ENCODE assay signal across 10 cellular contexts in the genomic region with DNA sequence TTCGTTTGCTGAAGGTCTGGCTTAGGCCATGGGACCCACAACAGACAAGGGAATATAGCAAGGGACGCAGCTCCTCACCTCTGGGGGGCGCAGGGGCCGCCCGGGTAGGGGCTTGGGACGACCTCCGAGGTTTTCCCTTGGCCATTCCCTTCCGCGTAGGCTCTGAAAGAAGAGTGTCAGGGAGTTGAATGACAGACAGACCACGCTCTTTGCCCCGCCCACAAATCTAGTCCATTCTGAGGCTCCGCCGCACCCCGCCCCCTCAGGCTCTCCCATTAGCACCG. TPM values are rescaled to one million over a fixed set of nuclear protein-coding genes. Genes with fewer than 3 reads are reported as not detected.
DNase-seq lines count a peak whose midpoint lies in the region; ATAC-seq and TF ChIP-seq lines count a peak whose summit lies in the region.
"Had no signal": no experiment of that assay in that cellular context is flagged by ENCODE, and none has a peak within 500 bp of the region (broad histone marks: within the 10 kb centered on the region; RNA-seq: fewer than 3 reads in every experiment).

No MANE protein-coding gene starts in this region.

- H3K27me3 Mint-ChIP-seq in mesothelial cell of epicardium (ENCODE audit: low read depth), result no peaks in the 10 kb centered on the region

- no peaks in the 10 kb centered on the region for H3K27me3 ChIP-seq in dorsolateral prefrontal cortex
- H3K27me3 ChIP-seq in transverse colon, result no peaks in the 10 kb centered on the region

- no peak for TF ChIP-seq EP300 in transverse colon (IDR thresholded peaks at IDR 0.05; ENCODE audit: low read depth)

- peak in 40 of 56 donors; percentile 8 to 47 (median 33) for TF ChIP-seq CTCF in dorsolateral prefrontal cortex (IDR thresholded peaks at IDR 0.05 in 54 of 56, conservative IDR thresholded peaks at IDR 0.05 in 2 of 56; ENCODE audit: low read depth in 1 of 56, partially characterized antibody in 56 of 56)
- TF ChIP-seq CTCF in mesothelial cell of epicardium (IDR thresholded peaks at IDR 0.05; ENCODE audit: unreplicated experiment), result peak; percentile 11
- no peak for TF ChIP-seq CTCF in transverse colon (IDR thresholded peaks at IDR 0.05)

- no peak for ATAC-seq in HG03039 (IDR thresholded peaks at IDR 0.05; ENCODE audit: unreplicated experiment)
- ATAC-seq in GM21423 (IDR thresholded peaks at IDR 0.05; ENCODE audit: unreplicated experiment), result no peak

- no peaks in the 10 kb centered on the region for H3K9me3 ChIP-seq in transverse colon

- peaks cover 0 to 6% (median 5%) of the 10 kb centered on the region in 4 donors for H3K4me1 ChIP-seq in transverse colon

- peak overlapping the region in 58 of 59 donors; percentile 59 to 93 (median 78) for H3K4me3 ChIP-seq in dorsolateral prefrontal cortex
- H3K4me3 ChIP-seq in transverse colon, result peak overlapping the region; percentile 35 to 72 (median 40)

- H3K36me3 Mint-ChIP-seq in mesothelial cell of epicardium, result peaks cover 8% of the 10 kb centered on the region

- no peak overlapping the region for H3K4me3 Mint-ChIP-seq in mesothelial cell of epicardium

- H3K4me1 Mint-ChIP-seq in mesothelial cell of epicardium, result peaks cover 8% of the 10 kb centered on the region

- WGBS in transverse colon (ENCODE audit: low coverage in 1 of 2), 2 donors, result 0 to 23% methylated on average over 1 to 15 of the region's 15 CpGs

- intact Hi-C loops in dorsolateral prefrontal cortex (cut with DNase I), result loop anchor here in 1 of 2 donors (5.0 kb wide), 1 partner anchor 52 kb away; the partner anchor contains the start of gene MYO1F
- intact Hi-C loops in transverse colon (cut with DNase I; ENCODE audit: low total_unique reads), result no loop called here

- no peaks in the 10 kb centered on the region for H3K36me3 ChIP-seq in transverse colon

- in situ Hi-C loops in transverse colon (cut with MboI; ENCODE audit: low pct_ligation_motif_present in 1 of 4, low pct_unique_long_range_greater_than_20kb in 1 of 4, low sequenced_read_pairs in 3 of 4), result no loop called here

- DNase-seq in NCI-H1694 treated with DMSO at 0.1 percent for 48 hours (lab: John Stamatoyannopoulos, UW), result peak; percentile 59
- DNase-seq in NCI-H1694 (lab: John Stamatoyannopoulos, UW), result no peak
- DNase-seq in dorsolateral prefrontal cortex, result no peak
- DNase-seq in mesothelial cell of epicardium (ENCODE audit: low spot score in 2 of 2, unreplicated experiment in 2 of 2), result no peak
- no peak for DNase-seq in transverse colon
- no peak for DNase-seq in activated CD4-positive, alpha-beta T cell treated with anti-CD3 and anti-CD28 coated beads for 48 hours

- H3K27ac ChIP-seq in dorsolateral prefrontal cortex (peak overlapping the region in 54 of 59 donors; percentile 28 to 94 (median 84)), transverse colon (peak overlapping the region; percentile 79 to 97 (median 92))

- peak; percentile 44 for TF ChIP-seq POLR2A in transverse colon (IDR thresholded peaks at IDR 0.05)

- no peak overlapping the region for H3K27ac Mint-ChIP-seq in mesothelial cell of epicardium

- H3K9me3 Mint-ChIP-seq in mesothelial cell of epicardium, result peaks cover 5% of the 10 kb centered on the region

RNA-seq across cellular contexts. Expression of gene ZNF414, which starts 11.4 kb away (rescaled TPM):
- 10 to 100 TPM; 19.4 to 51.4 (median 30.1) TPM for total RNA-seq in dorsolateral prefrontal cortex
- 33.5 to 37.1 TPM (median 35.5 TPM) in 3 replicates for total RNA-seq in mesothelial cell of epicardium
- 10 to 100 TPM in 3 of 4 donors, 1 to 10 TPM in 1; 7.8 to 13.8 (median 11.0) TPM for total RNA-seq in transverse colon

RNA-seq across cellular contexts. Expression of gene PRAM1, which starts 22.9 kb away (rescaled TPM):
- 10 to 100 TPM in 19 of 120 experiments, 1 to 10 TPM in 101; 2.7 to 16.1 (median 6.3) TPM for total RNA-seq in dorsolateral prefrontal cortex
- total RNA-seq in mesothelial cell of epicardium, result 0.70 to 1.2 TPM (median 0.94 TPM) in 3 replicates
- 1 to 10 TPM in 1 of 4 donors, under 1 TPM in 1, not detected in 2; 0.95 to 6.4 TPM for total RNA-seq in transverse colon
- total RNA-seq: A172, myocyte had no signal

RNA-seq across cellular contexts. Expression of gene MYO1F, which starts 51.9 kb away (rescaled TPM):
- total RNA-seq in dorsolateral prefrontal cortex (10 to 100 TPM in 83 of 120 experiments, 1 to 10 TPM in 37; 3.6 to 34.3 (median 13.5) TPM), mesothelial cell of epicardium (0.35 to 0.69 TPM (median 0.47 TPM) in 3 replicates), transverse colon (10 to 100 TPM in 2 of 4 donors, 1 to 10 TPM in 2; 6.6 to 70.7 (median 10.9) TPM)
- total RNA-seq: A172, myocyte had no signal

Comparison
In these comparisons a context has a peak if more than half of its experiments do, and no peak if none do; other contexts are left out.
1. CTCF ChIP-seq: peak in dorsolateral prefrontal cortex (40 of 56) and mesothelial cell of epicardium (single experiment); none in transverse colon (0 of 5).